ENCODE assay signal across 12 cellular contexts in genomic region chr12:14157129-14157747, GRCh38.
DNase-seq lines count a peak whose midpoint lies in the region; ATAC-seq, FAIRE-seq and TF ChIP-seq lines count a peak whose summit lies in the region.
"Had no signal": no experiment of that assay in that cellular context is flagged by ENCODE, and none has a peak within 500 bp of the region (broad histone marks: within the 10 kb centered on the region; RNA-seq: fewer than 3 reads in every experiment).

No MANE protein-coding gene starts in this region.

- no peaks in the 10 kb centered on the region for H3K36me3 ChIP-seq in smooth muscle cell (ENCODE audit: low read depth)

- H3K27me3 Mint-ChIP-seq in T-cell = peaks cover 0 to 8% of the 10 kb centered on the region in 2 donors

- no peaks in the 10 kb centered on the region for H3K4me1 Mint-ChIP-seq in stimulated activated effector memory CD8-positive, alpha-beta T cell treated with anti-CD3 and anti-CD28 coated beads, Interleukin-12 subunit alpha, Interleukin-12 subunit beta, amount 100 ng/mL, for 72 hours
- H3K4me1 Mint-ChIP-seq in T-cell = peaks cover 0 to 4% (median 0%) of the 10 kb centered on the region in 3 donors

- TF ChIP-seq CTCF in smooth muscle cell (IDR thresholded peaks at IDR 0.05; ENCODE audit: borderline replicate concordance, insufficient read depth, poor library complexity, severe bottlenecking) (no peak), D721Med (IDR thresholded peaks at IDR 0.05; ENCODE audit: insufficient read depth, missing control alignments) (no peak)

- CTCF ChIA-PET in T-cell (lab: Charles Lee) = interaction anchor here in 1 of 2 donors (0.9 kb wide), 1 partner anchor 10 kb away, joined by 3 read pairs; no protein-coding TSS in a partner anchor

- peak; percentile 99 for ATAC-seq in HG02571 (IDR thresholded peaks at IDR 0.05; ENCODE audit: unreplicated experiment)
- ATAC-seq in HG03469 (IDR thresholded peaks at IDR 0.05; ENCODE audit: unreplicated experiment) = peak; percentile 97
- peak; percentile 46 for ATAC-seq in stimulated activated effector memory CD8-positive, alpha-beta T cell treated with anti-CD3 and anti-CD28 coated beads, Interleukin-12 subunit alpha, Interleukin-12 subunit beta, amount 100 ng/mL, for 72 hours
- ATAC-seq in T-cell (replicated peaks in 1 of 4) = no peak

- H2AFZ ChIP-seq in smooth muscle cell (ENCODE audit: low read depth) = no peak overlapping the region

- H4K20me1 ChIP-seq in smooth muscle cell (ENCODE audit: low read depth) = no peaks in the 10 kb centered on the region

- H3K4me3 ChIP-seq in smooth muscle cell = no peak overlapping the region
- H3K4me3 ChIP-seq: coronary artery had no signal

- H3K9me3 Mint-ChIP-seq in stimulated activated effector memory CD8-positive, alpha-beta T cell treated with anti-CD3 and anti-CD28 coated beads, Interleukin-12 subunit alpha, Interleukin-12 subunit beta, amount 100 ng/mL, for 72 hours = peaks cover 4% of the 10 kb centered on the region
- peaks cover 2 to 3% (median 3%) of the 10 kb centered on the region in 3 donors for H3K9me3 Mint-ChIP-seq in T-cell

- H3K79me2 ChIP-seq in smooth muscle cell (ENCODE audit: low read depth) = no peaks in the 10 kb centered on the region

- no peaks in the 10 kb centered on the region for H3K27me3 ChIP-seq in smooth muscle cell (ENCODE audit: low read depth)

- H3K27ac ChIP-seq in smooth muscle cell (ENCODE audit: low read depth) = no peak overlapping the region
- H3K27ac ChIP-seq: 22Rv1, coronary artery had no signal

- no peak overlapping the region for H3K4me2 ChIP-seq in smooth muscle cell
- H3K4me2 ChIP-seq: SK-N-SH had no signal

- no peaks in the 10 kb centered on the region for H3K36me3 Mint-ChIP-seq in stimulated activated effector memory CD8-positive, alpha-beta T cell treated with anti-CD3 and anti-CD28 coated beads, Interleukin-12 subunit alpha, Interleukin-12 subunit beta, amount 100 ng/mL, for 72 hours
- H3K36me3 Mint-ChIP-seq in T-cell = no peaks in the 10 kb centered on the region

- FAIRE-seq in D721Med (lab: Jason Lieb, UNC) = no peak

- no peak overlapping the region for H3K4me3 Mint-ChIP-seq in stimulated activated effector memory CD8-positive, alpha-beta T cell treated with anti-CD3 and anti-CD28 coated beads, Interleukin-12 subunit alpha, Interleukin-12 subunit beta, amount 100 ng/mL, for 72 hours
- no peak overlapping the region for H3K4me3 Mint-ChIP-seq in T-cell
- H3K4me3 Mint-ChIP-seq: activated T-cell treated with anti-CD3 and anti-CD28 coated beads, Interleukin-2, amount 50 U/mL, for 24 hours had no signal

- 94% methylated on average over 3 of the region's 3 CpGs for WGBS in smooth muscle cell (ENCODE audit: low lambda C conversion rate)

- no peaks in the 10 kb centered on the region for H3F3A ChIP-seq in smooth muscle cell (ENCODE audit: low read depth)

- peak; percentile 14 for DNase-seq in DMS79 treated with DMSO at 0.1 percent for 48 hours (lab: John Stamatoyannopoulos, UW)
- no peak for DNase-seq in DMS79 (lab: John Stamatoyannopoulos, UW)
- DNase-seq in stimulated activated effector memory CD8-positive, alpha-beta T cell treated with anti-CD3 and anti-CD28 coated beads, Interleukin-12 subunit alpha, Interleukin-12 subunit beta, amount 100 ng/mL, for 72 hours (ENCODE audit: low spot score in 2 of 2) = no peak
- no peak for DNase-seq in smooth muscle cell (lab: John Stamatoyannopoulos, UW; ENCODE audit: unreplicated experiment)
- no peak for DNase-seq in T-cell
- DNase-seq in D721Med (ENCODE audit: insufficient read length, low spot score) = no peak
- DNase-seq: activated T-cell treated with anti-CD3 and anti-CD28 coated beads, Interleukin-2, amount 50 U/mL, for 24 hours; SK-N-SH had no signal

- H3K9me3 ChIP-seq in smooth muscle cell (replicated peaks; ENCODE audit: low read depth) = no peaks in the 10 kb centered on the region
- H3K9me3 ChIP-seq: SK-N-SH had no signal

- H3K9ac ChIP-seq in smooth muscle cell (ENCODE audit: low read depth) = no peak overlapping the region
- H3K9ac ChIP-seq: SK-N-SH had no signal

- POLR2A ChIA-PET in T-cell (lab: Charles Lee) = no interaction called here

- no peaks in the 10 kb centered on the region for H3K4me1 ChIP-seq in smooth muscle cell (ENCODE audit: low read depth)

- no peak overlapping the region for H3K27ac Mint-ChIP-seq in stimulated activated effector memory CD8-positive, alpha-beta T cell treated with anti-CD3 and anti-CD28 coated beads, Interleukin-12 subunit alpha, Interleukin-12 subunit beta, amount 100 ng/mL, for 72 hours
- no peak overlapping the region for H3K27ac Mint-ChIP-seq in T-cell
- H3K27ac Mint-ChIP-seq: activated T-cell treated with anti-CD3 and anti-CD28 coated beads, Interleukin-2, amount 50 U/mL, for 24 hours had no signal

Comparison
In these comparisons a context has a peak if more than half of its experiments do, and no peak if none do; other contexts are left out.
1. ATAC-seq: peak in HG02571 (single experiment), HG03469 (single experiment) and stimulated activated effector memory CD8-positive, alpha-beta T cell treated with anti-CD3 and anti-CD28 coated beads, Interleukin-12 subunit alpha, Interleukin-12 subunit beta, amount 100 ng/mL, for 72 hours (single experiment); none in T-cell (0 of 4).